ENCODE assay signal across 10 cellular contexts in the genomic region with DNA sequence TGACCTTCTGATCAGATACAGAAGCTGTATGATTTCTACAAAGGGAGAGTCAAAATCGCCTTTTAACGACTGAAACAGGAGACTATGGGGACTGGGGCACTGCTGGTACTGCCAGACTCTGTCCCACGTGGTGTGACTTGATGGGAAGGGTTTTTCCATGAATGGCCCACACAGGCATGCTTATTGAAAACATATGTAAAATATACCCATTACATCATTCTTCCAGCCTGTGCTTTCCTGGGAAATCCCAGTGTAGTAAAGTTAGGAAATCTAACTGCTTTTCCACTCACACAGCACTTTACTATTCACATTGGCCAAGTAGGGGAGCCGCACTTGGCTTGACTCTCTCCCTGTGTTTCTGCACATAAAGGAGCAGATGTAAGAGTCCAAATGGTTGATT.
DNase-seq lines count a peak whose midpoint lies in the region; ATAC-seq and TF ChIP-seq lines count a peak whose summit lies in the region.
"Had no signal": no experiment of that assay in that cellular context is flagged by ENCODE, and none has a peak within 500 bp of the region (broad histone marks: within the 10 kb centered on the region; RNA-seq: fewer than 3 reads in every experiment).

No MANE protein-coding gene starts in this region.

- intact Hi-C loops in stomach (cut with DNase I; ENCODE audit: low total_unique reads), result no loop called here

- no peak for TF ChIP-seq POLR2A in stomach (IDR thresholded peaks at IDR 0.05)

- no peak overlapping the region for H3K4me3 ChIP-seq in right atrium auricular region
- H3K4me3 ChIP-seq in stomach, result no peak overlapping the region

- H3K27me3 ChIP-seq in right atrium auricular region, result no peaks in the 10 kb centered on the region
- H3K27me3 ChIP-seq in stomach, result no peaks in the 10 kb centered on the region

- DNase-seq in H4 (ENCODE audit: low spot score), result peak; percentile 71
- DNase-seq in brain pericyte (ENCODE audit: low read depth, low spot score), result peak; percentile 57
- DNase-seq in right atrium auricular region (ENCODE audit: low spot score), result peak; percentile 69
- DNase-seq in stomach, result no peak
- DNase-seq in NCI-H69 (lab: John Stamatoyannopoulos, UW), result no peak
- DNase-seq: DND-41, NCI-H2227 treated with DMSO at 0.1 percent for 48 hours had no signal

- TF ChIP-seq EP300 in stomach (IDR thresholded peaks at IDR 0.05), result no peak

- 36 to 50% (median 44%) methylated on average over 4 of the region's 4 CpGs for WGBS in stomach, 5 donors

- H3K9me3 ChIP-seq in right atrium auricular region, result no peaks in the 10 kb centered on the region
- H3K9me3 ChIP-seq in stomach, result no peaks in the 10 kb centered on the region

- no peaks in the 10 kb centered on the region for H3K36me3 ChIP-seq in right atrium auricular region
- no peaks in the 10 kb centered on the region for H3K36me3 ChIP-seq in stomach

- H3K4me1 ChIP-seq in right atrium auricular region (peaks cover 0 to 8% of the 10 kb centered on the region in 2 donors), stomach (peaks cover 0 to 23% (median 9%) of the 10 kb centered on the region in 4 donors)

- no peak for TF ChIP-seq CTCF in right atrium auricular region (IDR thresholded peaks at IDR 0.05)
- no peak for TF ChIP-seq CTCF in stomach (IDR thresholded peaks at IDR 0.05)

- ATAC-seq in GM19035 (IDR thresholded peaks at IDR 0.05; ENCODE audit: unreplicated experiment) (no peak), GM19463 (IDR thresholded peaks at IDR 0.05; ENCODE audit: unreplicated experiment) (no peak), GM19328 (IDR thresholded peaks at IDR 0.05; ENCODE audit: unreplicated experiment) (no peak)

- H3K27ac ChIP-seq in right atrium auricular region, result peak overlapping the region; percentile 51 to 58
- H3K27ac ChIP-seq in stomach, result peak overlapping the region in 4 of 5 donors; percentile 42 to 75 (median 54)

Comparison
In these comparisons a context has a peak if more than half of its experiments do, and no peak if none do; other contexts are left out.
1. DNase-seq: peak in H4 (single experiment), brain pericyte (single experiment) and right atrium auricular region (single experiment); none in stomach (single experiment) and NCI-H69 (single experiment).